Comparison of ENCODE assay signal across 8 cellular contexts in the genomic region with DNA sequence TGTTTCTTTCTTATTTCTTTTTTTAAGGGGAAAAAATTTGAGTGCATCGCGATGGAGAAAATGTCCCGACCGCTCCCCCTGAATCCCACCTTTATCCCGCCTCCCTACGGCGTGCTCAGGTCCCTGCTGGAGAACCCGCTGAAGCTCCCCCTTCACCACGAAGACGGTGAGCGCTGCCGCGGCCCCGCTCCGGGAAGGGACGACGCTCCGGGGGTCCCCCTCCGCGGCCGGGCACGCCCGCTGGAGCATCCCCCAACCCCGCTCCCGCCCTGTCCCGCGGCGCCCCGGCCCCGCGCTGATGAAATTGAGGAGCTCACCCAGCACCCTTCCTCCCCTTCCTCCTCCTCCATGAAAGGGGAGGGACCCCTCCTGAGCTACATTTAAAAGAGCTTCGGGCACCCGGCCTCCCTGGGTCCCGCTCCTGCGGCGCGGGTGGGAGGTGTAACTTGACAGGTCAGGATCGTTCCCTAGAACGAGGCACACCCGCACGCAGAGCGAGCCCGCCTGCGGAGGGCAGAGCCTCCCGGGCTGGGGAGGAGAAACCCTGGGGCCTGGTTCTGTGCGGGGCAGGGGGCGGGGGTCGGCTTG. TPM values are rescaled to one million over a fixed set of nuclear protein-coding genes. Genes with fewer than 3 reads are reported as not detected.
DNase-seq lines count a peak whose midpoint lies in the region; FAIRE-seq and TF ChIP-seq lines count a peak whose summit lies in the region.

No MANE protein-coding gene starts in this region.

- H3K36me3 Mint-ChIP-seq in astrocyte (ENCODE audit: low read depth, unreplicated experiment) (peaks cover 3% of the 10 kb centered on the region), immature natural killer cell (no peaks in the 10 kb centered on the region)

- H3K27ac ChIP-seq in astrocyte (ENCODE audit: low read depth, low read length), result no peak overlapping the region

- H3K9me3 ChIP-seq in astrocyte (ENCODE audit: insufficient read depth, low read depth, low read length), result no peaks in the 10 kb centered on the region

- H3K36me3 ChIP-seq in astrocyte (ENCODE audit: insufficient read depth, low read length), result no peaks in the 10 kb centered on the region

- peaks cover 5% of the 10 kb centered on the region for H3K4me1 ChIP-seq in astrocyte (ENCODE audit: insufficient read depth, low read length)

- H3K9me3 Mint-ChIP-seq in astrocyte (ENCODE audit: unreplicated experiment) (peaks cover 2% of the 10 kb centered on the region), immature natural killer cell (peaks cover 0 to 14% (median 4%) of the 10 kb centered on the region in 6 donors)

- no peak for FAIRE-seq in astrocyte (lab: Jason Lieb, UNC)

- no peaks in the 10 kb centered on the region for H4K20me1 ChIP-seq in astrocyte (ENCODE audit: insufficient read depth, low read length)

- H3K27me3 ChIP-seq in astrocyte (ENCODE audit: insufficient read depth, low read length), result peaks cover 47% of the 10 kb centered on the region

- no peak for TF ChIP-seq CTCF in astrocyte (IDR thresholded peaks at IDR 0.05; ENCODE audit: insufficient read depth, low read depth, low read length)

- H3K4me1 Mint-ChIP-seq in astrocyte (ENCODE audit: low read depth, unreplicated experiment) (no peaks in the 10 kb centered on the region), immature natural killer cell (peaks cover 15 to 21% of the 10 kb centered on the region in 2 donors)

- DNase-seq in NCI-H345 (lab: John Stamatoyannopoulos, UW), result peak; percentile 2
- DNase-seq in NCI-H345 treated with DMSO at 0.1 percent for 48 hours (lab: John Stamatoyannopoulos, UW; ENCODE audit: unreplicated experiment), result no peak
- no peak for DNase-seq in astrocyte (ENCODE audit: low read depth)
- no peak for DNase-seq in immature natural killer cell
- peak; percentile 31 for DNase-seq in stimulated activated CD8-positive, alpha-beta memory T cell treated with anti-CD3 and anti-CD28 coated beads, Interleukin-4, amount 100 ng/mL, for 48 hours
- no peak for DNase-seq in SW 1271 (lab: John Stamatoyannopoulos, UW)
- DNase-seq in NCI-H1436 (lab: John Stamatoyannopoulos, UW), result no peak
- DNase-seq in SHP77 treated with DMSO at 0.1 percent for 48 hours (lab: John Stamatoyannopoulos, UW), result no peak

- no peaks in the 10 kb centered on the region for H3K79me2 ChIP-seq in astrocyte (ENCODE audit: insufficient read depth, low read length)

- H3K4me2 ChIP-seq in astrocyte (ENCODE audit: low read length), result peak overlapping the region; percentile 78

- peak overlapping the region; percentile 10 for H3K4me3 ChIP-seq in astrocyte (ENCODE audit: insufficient read depth, low read depth, low read length)

- no peak overlapping the region for H3K4me3 Mint-ChIP-seq in astrocyte (ENCODE audit: unreplicated experiment)
- peak overlapping the region; percentile 55 to 73 (median 68) for H3K4me3 Mint-ChIP-seq in immature natural killer cell

- H3K9ac ChIP-seq in astrocyte (ENCODE audit: low read length), result no peak overlapping the region

- H3K27ac Mint-ChIP-seq in astrocyte (ENCODE audit: unreplicated experiment) (no peak overlapping the region), immature natural killer cell (no peak overlapping the region)

- peak overlapping the region; percentile 18 for H2AFZ ChIP-seq in astrocyte (ENCODE audit: low read depth, low read length)

- peaks cover 59% of the 10 kb centered on the region for H3K27me3 Mint-ChIP-seq in astrocyte (ENCODE audit: low read depth, unreplicated experiment)
- peaks cover 12 to 44% (median 21%) of the 10 kb centered on the region in 3 donors for H3K27me3 Mint-ChIP-seq in immature natural killer cell (ENCODE audit: low read depth in 3 of 3)

RNA-seq across cellular contexts. Expression of a gene that starts 0.8 kb away (rescaled TPM):
- 0.07 TPM in 1 of 2 replicates, not detected in the other for total RNA-seq in astrocyte
- polyA plus RNA-seq in immature natural killer cell, result not detected

Comparison
In these comparisons a context has a peak if more than half of its experiments do, and no peak if none do; other contexts are left out.
1. DNase-seq: peak in NCI-H345 (single experiment) and stimulated activated CD8-positive, alpha-beta memory T cell treated with anti-CD3 and anti-CD28 coated beads, Interleukin-4, amount 100 ng/mL, for 48 hours (single experiment); none in NCI-H345 treated with DMSO at 0.1 percent for 48 hours (single experiment), astrocyte (single experiment), immature natural killer cell (0 of 3), SW 1271 (0 of 2), NCI-H1436 (single experiment) and SHP77 treated with DMSO at 0.1 percent for 48 hours (single experiment).